Comparison of ENCODE assay signal across 9 cellular contexts in genomic region chr1:220573836-220574235, GRCh38. TPM values are rescaled to one million over a fixed set of nuclear protein-coding genes. Genes with fewer than 3 reads are reported as not detected.
"Had no signal": no experiment of that assay in that cellular context is flagged by ENCODE, and none has a peak within 500 bp of the region (broad histone marks: within the 10 kb centered on the region; RNA-seq: fewer than 3 reads in every experiment).

No MANE protein-coding gene starts in this region.

- DNase-seq: GM23248, GOT3, H7, IMR-90 had no signal

- H3K9ac ChIP-seq: GM23248 had no signal

- H3K27ac ChIP-seq: GM23248 had no signal

- H3K4me3 ChIP-seq: GM23248, HAP-1, K562 had no signal

- FAIRE-seq: HTR-8/SVneo, K562 had no signal

- H2AFZ ChIP-seq: GM23248 had no signal

- H3K36me3 ChIP-seq: HAP-1 had no signal

- ATAC-seq: HCT116, K562 had no signal

RNA-seq across cellular contexts. Expression of gene MARK1, which starts 45.9 kb away (rescaled TPM):
- total RNA-seq: HT-29, IMR-90, K562 had no signal
- polyA plus RNA-seq: IMR-90, K562 had no signal
